In the genomic region with DNA sequence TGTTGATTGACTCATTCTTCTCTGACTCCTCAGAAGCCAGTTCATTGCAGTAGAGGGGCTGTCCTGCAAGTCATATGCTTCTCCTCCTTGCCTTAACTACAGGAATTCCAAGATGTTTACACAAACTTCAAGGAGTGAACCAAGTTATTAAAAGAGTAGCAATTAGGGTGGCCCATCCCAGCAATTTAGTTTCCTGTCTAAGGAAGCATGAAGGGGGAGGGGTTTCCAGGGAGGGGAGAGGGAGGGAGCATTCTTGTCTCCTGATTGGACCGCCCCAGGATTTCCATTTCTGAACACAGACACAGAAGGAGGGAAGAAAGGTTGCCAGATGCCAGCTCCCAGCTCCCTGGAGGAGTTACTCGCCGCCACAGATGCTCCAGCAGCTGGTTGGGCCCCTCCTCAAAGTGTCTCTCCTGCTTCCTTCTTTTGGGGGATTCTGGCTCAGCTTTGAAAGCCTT, we compare ENCODE assay signal across 12 cellular contexts.
DNase-seq lines count a peak whose midpoint lies in the region; ATAC-seq and TF ChIP-seq lines count a peak whose summit lies in the region.
"Had no signal": no experiment of that assay in that cellular context is flagged by ENCODE, and none has a peak within 500 bp of the region (broad histone marks: within the 10 kb centered on the region; RNA-seq: fewer than 3 reads in every experiment).

No MANE protein-coding gene starts in this region.

- H3K4me1 ChIP-seq in lower lobe of right lung (peaks cover 35% of the 10 kb centered on the region), tibial nerve (peaks cover 0 to 46% (median 8%) of the 10 kb centered on the region in 4 donors)

- TF ChIP-seq CTCF in lower lobe of right lung (IDR thresholded peaks at IDR 0.05) (no peak), tibial nerve (IDR thresholded peaks at IDR 0.05) (no peak), dorsolateral prefrontal cortex (IDR thresholded peaks at IDR 0.05 in 54 of 56, conservative IDR thresholded peaks at IDR 0.05 in 2 of 56; ENCODE audit: low read depth in 1 of 56, partially characterized antibody in 56 of 56) (no peak)

- intact Hi-C loops in lower lobe of right lung (cut with DNase I) = no loop called here
- intact Hi-C loops in dorsolateral prefrontal cortex (cut with DNase I) = no loop called here

- peak; percentile 59 to 64 for ATAC-seq in lower lobe of right lung
- no peak for ATAC-seq in GM21528 (IDR thresholded peaks at IDR 0.05; ENCODE audit: low FRiP score, unreplicated experiment)
- ATAC-seq in GM21576 (IDR thresholded peaks at IDR 0.05; ENCODE audit: unreplicated experiment) = no peak
- ATAC-seq: natural killer cell treated with Interleukin-12 subunit alpha and Interleukin-12 subunit beta and Interleukin-15 and Interleukin-18, amount 100 ng/mL, for 72 hours had no signal

- DNase-seq in NCI-H2171 (lab: John Stamatoyannopoulos, UW) (peak; percentile 90), dermis blood vessel endothelial cell (peak; percentile 54), lower lobe of right lung (no peak), tibial nerve (ENCODE audit: low spot score in 2 of 2) (no peak), OCI-M1 (lab: John Stamatoyannopoulos, UW) (no peak), dorsolateral prefrontal cortex (no peak)
- DNase-seq: activated naive CD4-positive, alpha-beta T cell treated with Interleukin-2 at 50 U/mL for 16 hours; Karpas-422 had no signal

- no peaks in the 10 kb centered on the region for H3K27me3 ChIP-seq in lower lobe of right lung (ENCODE audit: low read depth)
- H3K27me3 ChIP-seq in tibial nerve = no peaks in the 10 kb centered on the region
- peaks cover 0 to 8% (median 0%) of the 10 kb centered on the region in 45 donors for H3K27me3 ChIP-seq in dorsolateral prefrontal cortex

- H3K4me3 ChIP-seq in lower lobe of right lung = no peak overlapping the region
- H3K4me3 ChIP-seq in tibial nerve = no peak overlapping the region
- H3K4me3 ChIP-seq in dorsolateral prefrontal cortex = no peak overlapping the region

- no peak for TF ChIP-seq EP300 in tibial nerve (IDR thresholded peaks at IDR 0.05)

- H3K36me3 ChIP-seq in lower lobe of right lung (no peaks in the 10 kb centered on the region), tibial nerve (no peaks in the 10 kb centered on the region)

- H3K27ac ChIP-seq in lower lobe of right lung (peak overlapping the region; percentile 66), tibial nerve (peak overlapping the region; percentile 16 to 80 (median 60)), dorsolateral prefrontal cortex (peak overlapping the region in 21 of 59 donors; percentile 5 to 71 (median 32))
- H3K27ac ChIP-seq: VCaP had no signal

- no peaks in the 10 kb centered on the region for H3K9me3 ChIP-seq in lower lobe of right lung
- no peaks in the 10 kb centered on the region for H3K9me3 ChIP-seq in tibial nerve

- TF ChIP-seq POLR2A in tibial nerve (IDR thresholded peaks at IDR 0.05) = no peak

- 40 to 53% methylated on average over 3 of the region's 3 CpGs for WGBS in tibial nerve, 2 donors

Comparison
In these comparisons a context has a peak if more than half of its experiments do, and no peak if none do; other contexts are left out.
1. DNase-seq: peak in NCI-H2171 (single experiment) and dermis blood vessel endothelial cell (single experiment); none in lower lobe of right lung (single experiment), tibial nerve (0 of 2), OCI-M1 (single experiment) and dorsolateral prefrontal cortex (0 of 10).
2. ATAC-seq: peak in lower lobe of right lung (2 of 2); none in GM21528 (single experiment) and GM21576 (single experiment).